In genomic region chr17:60393840-60394529, GRCh38 we compare ENCODE assay signal across 14 cellular contexts. TPM values are rescaled to one million over a fixed set of nuclear protein-coding genes. Genes with fewer than 3 reads are reported as not detected.
DNase-seq lines count a peak whose midpoint lies in the region; ATAC-seq and TF ChIP-seq lines count a peak whose summit lies in the region.
"Had no signal": no experiment of that assay in that cellular context is flagged by ENCODE, and none has a peak within 500 bp of the region (broad histone marks: within the 10 kb centered on the region; RNA-seq: fewer than 3 reads in every experiment).

No MANE protein-coding gene starts in this region.

- H3K9me3 Mint-ChIP-seq in Calu3 (ENCODE audit: low read depth, unreplicated experiment) (no peaks in the 10 kb centered on the region), neural progenitor cell (no peaks in the 10 kb centered on the region)
- H3K9me3 Mint-ChIP-seq in activated naive CD8-positive, alpha-beta T cell treated with anti-CD3 and anti-CD28 coated beads for 36 hours = no peaks in the 10 kb centered on the region

- peaks cover 11% of the 10 kb centered on the region for H3K4me1 Mint-ChIP-seq in Calu3 (ENCODE audit: low read depth, unreplicated experiment)
- peaks cover 46% of the 10 kb centered on the region for H3K4me1 Mint-ChIP-seq in activated naive CD8-positive, alpha-beta T cell treated with anti-CD3 and anti-CD28 coated beads for 36 hours
- H3K4me1 Mint-ChIP-seq in neural progenitor cell = peaks cover 28% of the 10 kb centered on the region

- intact Hi-C loops in Calu3 (cut with micrococcal nuclease; ENCODE audit: unreplicated experiment) = no loop called here

- H4K20me1 ChIP-seq in neural progenitor cell (ENCODE audit: low read depth) = peaks cover 21% of the 10 kb centered on the region

- DNase-seq in Calu3 (peak; percentile 30), NCI-H524 treated with DMSO at 0.1 percent for 48 hours (lab: John Stamatoyannopoulos, UW) (peak; percentile 32), neural progenitor cell (ENCODE audit: low spot score) (peak; percentile 6), HUDEP-2 (lab: John Stamatoyannopoulos, UW; ENCODE audit: unreplicated experiment in 76 of 76) (no peak)
- DNase-seq in activated naive CD8-positive, alpha-beta T cell treated with anti-CD3 and anti-CD28 coated beads for 36 hours = peak; percentile 1
- no peak for DNase-seq in stimulated activated CD4-positive, alpha-beta T cell treated with anti-CD3 and anti-CD28 coated beads, Interleukin-4, amount 100 ng/mL, for 1 hour
- DNase-seq: activated CD4-positive, alpha-beta T cell treated with anti-CD3 and anti-CD28 coated beads, Interleukin-2, amount 50 U/mL, for 4 hours; activated naive CD4-positive, alpha-beta T cell treated with Interleukin-2 at 50 U/mL for 16 hours; GM23248; NCI-H526 treated with DMSO at 0.1 percent for 48 hours had no signal

- H3K9ac ChIP-seq in neural progenitor cell = no peak overlapping the region

- no peaks in the 10 kb centered on the region for H3K9me3 ChIP-seq in neural progenitor cell (ENCODE audit: low read depth)
- H3K9me3 ChIP-seq: mucosa of descending colon had no signal

- H2AFZ ChIP-seq in neural progenitor cell (replicated peaks) = no peak overlapping the region

- peaks cover 32% of the 10 kb centered on the region for H3F3A ChIP-seq in neural progenitor cell (ENCODE audit: low read depth)

- no peak for TF ChIP-seq CTCF in Calu3 (IDR thresholded peaks at IDR 0.05; ENCODE audit: unreplicated experiment)
- no peak for TF ChIP-seq CTCF in neural progenitor cell (IDR thresholded peaks at IDR 0.05)

- H3K27me3 ChIP-seq in neural progenitor cell = no peaks in the 10 kb centered on the region

- H3K36me3 ChIP-seq in neural progenitor cell = no peaks in the 10 kb centered on the region

- BruUV-seq in Calu3 (replicated peaks; lab: Mats Ljungman, UMichigan) = no TSS peak

- peaks cover 33% of the 10 kb centered on the region for H3K36me3 Mint-ChIP-seq in Calu3 (ENCODE audit: insufficient read depth, unreplicated experiment)
- H3K36me3 Mint-ChIP-seq in activated naive CD8-positive, alpha-beta T cell treated with anti-CD3 and anti-CD28 coated beads for 36 hours = peaks cover 2% of the 10 kb centered on the region
- H3K36me3 Mint-ChIP-seq in neural progenitor cell = no peaks in the 10 kb centered on the region

- peaks cover 18% of the 10 kb centered on the region for H3K4me1 ChIP-seq in neural progenitor cell

- H3K27me3 Mint-ChIP-seq in Calu3 (ENCODE audit: unreplicated experiment) = no peaks in the 10 kb centered on the region
- no peaks in the 10 kb centered on the region for H3K27me3 Mint-ChIP-seq in activated naive CD8-positive, alpha-beta T cell treated with anti-CD3 and anti-CD28 coated beads for 36 hours
- H3K27me3 Mint-ChIP-seq in neural progenitor cell (ENCODE audit: insufficient read depth, low read depth) = peaks cover 12% of the 10 kb centered on the region

- H3K79me2 ChIP-seq in neural progenitor cell (ENCODE audit: low read depth) = peaks cover 27% of the 10 kb centered on the region

- H3K27ac Mint-ChIP-seq in Calu3 (ENCODE audit: unreplicated experiment) (no peak overlapping the region), neural progenitor cell (no peak overlapping the region)
- H3K27ac Mint-ChIP-seq in activated naive CD8-positive, alpha-beta T cell treated with anti-CD3 and anti-CD28 coated beads for 36 hours = no peak overlapping the region

- ATAC-seq in GM21619 (IDR thresholded peaks at IDR 0.05; ENCODE audit: unreplicated experiment) = no peak
- no peak for ATAC-seq in GM19328 (IDR thresholded peaks at IDR 0.05; ENCODE audit: unreplicated experiment)

- H3K4me3 Mint-ChIP-seq in Calu3 (ENCODE audit: low read depth, unreplicated experiment) = no peak overlapping the region
- peak overlapping the region; percentile 32 for H3K4me3 Mint-ChIP-seq in activated naive CD8-positive, alpha-beta T cell treated with anti-CD3 and anti-CD28 coated beads for 36 hours
- H3K4me3 Mint-ChIP-seq in neural progenitor cell = no peak overlapping the region

- no peak overlapping the region for H3K4me2 ChIP-seq in neural progenitor cell

- H3K4me3 ChIP-seq in neural progenitor cell = no peak overlapping the region
- H3K4me3 ChIP-seq: mucosa of descending colon had no signal

- no peak overlapping the region for H3K27ac ChIP-seq in neural progenitor cell

- CTCF ChIA-PET in Calu3 (lab: Charles Lee) = no interaction called here

RNA-seq across cellular contexts. Expression of gene USP32, which starts 2.1 kb away (rescaled TPM):
- total RNA-seq in Calu3 (2022) (29.6 and 29.9 TPM in 2 replicates), neural progenitor cell (ENCODE audit: low replicate concordance) (37.1 and 45.0 TPM in 2 replicates)
- 10 to 100 TPM; 26.6 to 26.7 TPM for total RNA-seq in activated naive CD8-positive, alpha-beta T cell treated with anti-CD3 and anti-CD28 coated beads for 36 hours

RNA-seq across cellular contexts. Expression of gene CHCT1, which starts 28.3 kb away (rescaled TPM):
- not detected in 2 replicates for total RNA-seq in Calu3 (2022)
- under 1 TPM in 1 of 2 experiments, not detected in 1; 0.24 TPM for total RNA-seq in activated naive CD8-positive, alpha-beta T cell treated with anti-CD3 and anti-CD28 coated beads for 36 hours
- 0.77 TPM in 1 of 2 replicates, not detected in the other for total RNA-seq in neural progenitor cell (ENCODE audit: low replicate concordance)
- total RNA-seq: GM23248, mucosa of descending colon, temporal lobe had no signal

Comparison
In these comparisons a context has a peak if more than half of its experiments do, and no peak if none do; other contexts are left out.
1. DNase-seq: peak in Calu3 (single experiment), NCI-H524 treated with DMSO at 0.1 percent for 48 hours (single experiment), activated naive CD8-positive, alpha-beta T cell treated with anti-CD3 and anti-CD28 coated beads for 36 hours (single experiment) and neural progenitor cell (single experiment); none in stimulated activated CD4-positive, alpha-beta T cell treated with anti-CD3 and anti-CD28 coated beads, Interleukin-4, amount 100 ng/mL, for 1 hour (single experiment) and HUDEP-2 (0 of 76).